8 cellular contexts compared by ENCODE assay signal in genomic region chr2:47904903-47905453, GRCh38. TPM values are rescaled to one million over a fixed set of nuclear protein-coding genes. Genes with fewer than 3 reads are reported as not detected.
A peak's percentile ranks its signal among the peaks of the same experiment; 100 is the strongest.
DNase-seq lines count a peak whose midpoint lies in the region; ATAC-seq and TF ChIP-seq lines count a peak whose summit lies in the region.

No MANE protein-coding gene starts in this region.

- no peaks in the 10 kb centered on the region for H3K27me3 ChIP-seq in suprapubic skin

- no peaks in the 10 kb centered on the region for H3K9me3 Mint-ChIP-seq in memory B cell

- no peaks in the 10 kb centered on the region for H3K36me3 ChIP-seq in suprapubic skin

- H3K27ac ChIP-seq in VCaP (peak overlapping the region; percentile 98), suprapubic skin (peak overlapping the region; percentile 100)

- H3K9me3 ChIP-seq in suprapubic skin: no peaks in the 10 kb centered on the region

- H3K36me3 Mint-ChIP-seq in memory B cell: peaks cover 3% of the 10 kb centered on the region

- H3K4me1 Mint-ChIP-seq in memory B cell: peaks cover 25% of the 10 kb centered on the region

- TF ChIP-seq CTCF in VCaP (conservative IDR thresholded peaks at IDR 0.05): no peak
- TF ChIP-seq CTCF in suprapubic skin (IDR thresholded peaks at IDR 0.05): no peak

- H3K4me3 Mint-ChIP-seq in memory B cell: peak overlapping the region; percentile 98

- peak; percentile 42 to 87 (median 80) for DNase-seq in NCI-H1417 (lab: John Stamatoyannopoulos, UW)
- no peak for DNase-seq in NCI-H1417 treated with DMSO at 0.1 percent for 48 hours (lab: John Stamatoyannopoulos, UW)
- peak; percentile 63 for DNase-seq in ecto neural progenitor cell (ENCODE audit: low spot score)
- DNase-seq in memory B cell (ENCODE audit: low spot score in 2 of 2): peak; percentile 21 to 51
- peak in 1 of 2 donors; percentile 68 for DNase-seq in suprapubic skin (ENCODE audit: low spot score in 2 of 2)

- peak overlapping the region; percentile 78 for H3K4me3 ChIP-seq in suprapubic skin

- H3K27ac Mint-ChIP-seq in memory B cell: peak overlapping the region; percentile 90

- no peak for TF ChIP-seq EP300 in suprapubic skin (IDR thresholded peaks at IDR 0.05)

- ATAC-seq in HG03025 (IDR thresholded peaks at IDR 0.05; ENCODE audit: low FRiP score, unreplicated experiment) (peak; percentile 9), memory B cell (ENCODE audit: low read depth) (peak; percentile 6), GM21576 (IDR thresholded peaks at IDR 0.05; ENCODE audit: unreplicated experiment) (no peak)

- TF ChIP-seq POLR2A in suprapubic skin (IDR thresholded peaks at IDR 0.05): no peak

- peaks cover 32% of the 10 kb centered on the region for H3K4me1 ChIP-seq in suprapubic skin

- no peaks in the 10 kb centered on the region for H3K27me3 Mint-ChIP-seq in memory B cell

- WGBS in suprapubic skin: 1% methylated on average over 26 of the region's 45 CpGs

RNA-seq across cellular contexts. Expression of gene FBXO11, which starts 1.3 kb away (rescaled TPM):
- total RNA-seq in suprapubic skin: 10 to 100 TPM; 30.8 to 62.9 (median 47.2) TPM
